Comparison of ENCODE assay signal across 21 cellular contexts in the genomic region with DNA sequence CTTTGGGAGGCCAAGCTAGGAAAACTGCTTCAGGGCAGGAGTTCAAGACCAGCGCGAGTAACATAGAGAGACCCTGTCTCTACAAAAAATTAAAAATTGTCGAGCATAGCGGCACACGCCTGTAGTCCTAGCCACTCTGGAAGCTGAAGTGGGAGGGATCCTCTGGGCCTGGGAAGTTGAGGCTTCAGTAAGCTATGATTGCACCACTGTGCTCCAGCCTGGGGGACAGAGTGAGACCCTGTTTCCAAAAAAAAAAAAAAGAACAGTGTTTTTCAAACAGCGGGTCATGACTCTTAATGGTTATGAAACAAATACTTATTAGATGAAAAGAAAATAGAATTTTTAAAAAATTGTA. TPM values are rescaled to one million over a fixed set of nuclear protein-coding genes. Genes with fewer than 3 reads are reported as not detected.
A peak's percentile ranks its signal among the peaks of the same experiment; 100 is the strongest.
DNase-seq lines count a peak whose midpoint lies in the region; ATAC-seq, FAIRE-seq and TF ChIP-seq lines count a peak whose summit lies in the region.
"Had no signal": no experiment of that assay in that cellular context is flagged by ENCODE, and none has a peak within 500 bp of the region (broad histone marks: within the 10 kb centered on the region; RNA-seq: fewer than 3 reads in every experiment).

No MANE protein-coding gene starts in this region.

- H3K4me3 Mint-ChIP-seq in Calu3 (ENCODE audit: low read depth, unreplicated experiment) = peak overlapping the region; percentile 72
- H3K4me3 Mint-ChIP-seq in nephron = no peak overlapping the region

- BruUV-seq in Calu3 (replicated peaks; lab: Mats Ljungman, UMichigan) (no TSS peak), K562 (replicated peaks; lab: Mats Ljungman, UMichigan) (no TSS peak)

- in situ Hi-C loops in K562 (cut with MboI) = no loop called here
- in situ Hi-C loops in G401 (cut with HindIII; ENCODE audit: low sequenced_read_pairs) = no loop called here

- H3K36me3 ChIP-seq in BLaER1 treated with 17β-estradiol and CSF1 and Interleukin-3, amounts not matched to agents 10 nM and 100 nM = peaks cover 0 to 8% (median 0%) of the 10 kb centered on the region in 11 experiments; a peak in 4 of 22 replicates
- H3K36me3 ChIP-seq in K562 (ENCODE audit: control insufficient read depth, insufficient read depth, low read length) = peaks cover 3% of the 10 kb centered on the region; the same call in 2 of the 3 replicates
- no peaks in the 10 kb centered on the region; the same call in 1 of the 2 replicates for H3K36me3 ChIP-seq in BE2C
- no peaks in the 10 kb centered on the region for H3K36me3 ChIP-seq in upper lobe of right lung
- H3K36me3 ChIP-seq: neutrophil, vagina had no signal

- H3K36me3 Mint-ChIP-seq in Calu3 (ENCODE audit: insufficient read depth, unreplicated experiment) (peaks cover 37% of the 10 kb centered on the region), nephron (ENCODE audit: low read depth) (peaks cover 4% of the 10 kb centered on the region)

- H2AFZ ChIP-seq in K562 (ENCODE audit: low read depth, low read length) = peak overlapping the region; percentile 53; the same call in 1 of the 2 replicates

- POLR2A ChIA-PET in K562 (lab: Yijun Ruan, JAX) = interaction anchor here (0.7 to 2.7 kb wide), 10 partner anchors 11 to 66 kb away, joined by 3 to 16 read pairs (median 4); no protein-coding TSS in a partner anchor

- TF ChIP-seq EP300 in K562 (IDR thresholded peaks at IDR 0.05; ENCODE audit: low read length) = no peak

- H3K27ac Mint-ChIP-seq in Calu3 (ENCODE audit: unreplicated experiment) (no peak overlapping the region), nephron (peak overlapping the region; percentile 76 to 82 (median 80))

- DNase-seq in Calu3 (no peak), K562 (ENCODE audit: extremely low read depth in 1 of 4, low spot score in 3 of 4) (no peak), G401 (ENCODE audit: low spot score) (no peak), BE2C (no peak), NCI-H2029 (lab: John Stamatoyannopoulos, UW) (no peak), upper lobe of right lung (no peak)
- DNase-seq: foreskin keratinocyte; IMR-90; NCI-H1048; NK-92 treated with Interleukin-12 subunit alpha and Interleukin-12 subunit beta, amount 100 ng/mL, for 24 hours; right cardiac atrium; stimulated activated CD4-positive, alpha-beta T cell treated with anti-CD3 and anti-CD28 coated beads, Interleukin-2, amount 100 ng/mL, for 48 hours; stimulated activated CD8-positive, alpha-beta memory T cell treated with anti-CD3 and anti-CD28 coated beads, Interleukin-4, amount 100 ng/mL, for 48 hours; T1000 had no signal

- peaks cover 29% of the 10 kb centered on the region for H3K79me2 ChIP-seq in K562 (ENCODE audit: control insufficient read depth, insufficient read depth, low read length)

- H3K9me3 ChIP-seq in BLaER1 treated with 17β-estradiol and CSF1 and Interleukin-3, amounts not matched to agents 10 nM and 100 nM (replicated peaks in 1 of 11) = no peaks in the 10 kb centered on the region
- H3K9me3 ChIP-seq in K562 (replicated peaks; ENCODE audit: control insufficient read depth, insufficient read depth, low read depth, low read length) = no peaks in the 10 kb centered on the region
- no peaks in the 10 kb centered on the region for H3K9me3 ChIP-seq in BE2C
- H3K9me3 ChIP-seq in upper lobe of right lung = no peaks in the 10 kb centered on the region
- H3K9me3 ChIP-seq: neutrophil, vagina had no signal

- peaks cover 40 to 73% (median 65%) of the 10 kb centered on the region in 10 experiments for H3K4me1 ChIP-seq in BLaER1 treated with 17β-estradiol and CSF1 and Interleukin-3, amounts not matched to agents 10 nM and 100 nM
- H3K4me1 ChIP-seq in K562 (replicated peaks in 1 of 2; ENCODE audit: control insufficient read depth in 2 of 2, insufficient read depth in 2 of 2, low read length in 2 of 2) (peaks cover 46 to 67% of the 10 kb centered on the region in 2 experiments), BE2C (0 out of 2 replicates have a peak, but pooled peaks cover 2% of the 10 kb centered on the region), upper lobe of right lung (peaks cover 22% of the 10 kb centered on the region)
- H3K4me1 ChIP-seq: foreskin keratinocyte had no signal

- peaks cover 1 to 27% (median 14%) of the 10 kb centered on the region in 11 experiments; a peak in 16 of 22 replicates for H4K20me1 ChIP-seq in BLaER1 treated with 17β-estradiol and CSF1 and Interleukin-3, amounts not matched to agents 10 nM and 100 nM
- H4K20me1 ChIP-seq in K562 (replicated peaks; ENCODE audit: control insufficient read depth, insufficient read depth, low read length) = 0 out of 2 replicates have a peak, but pooled peaks cover 3% of the 10 kb centered on the region

- intact Hi-C loops in Calu3 (cut with micrococcal nuclease; ENCODE audit: unreplicated experiment) (no loop called here), K562 (cut with micrococcal nuclease) (loop anchor here (5.0 kb wide), 1 partner anchor 37 kb away; no protein-coding TSS in a partner anchor), upper lobe of right lung (cut with DNase I) (no loop called here)

- TF ChIP-seq CTCF in Calu3 (IDR thresholded peaks at IDR 0.05; ENCODE audit: unreplicated experiment) (no peak), K562 (IDR thresholded peaks at IDR 0.05 in 2 of 3, conservative IDR thresholded peaks at IDR 0.05 in 1 of 3; ENCODE audit: insufficient read depth in 2 of 3, low read depth in 1 of 3, low read length in 3 of 3) (no peak), nephron (IDR thresholded peaks at IDR 0.05; ENCODE audit: unreplicated experiment in 3 of 3) (no peak), BE2C (IDR thresholded peaks at IDR 0.05; ENCODE audit: low read depth, low read length) (no peak), upper lobe of right lung (IDR thresholded peaks at IDR 0.05) (no peak)

- TF ChIP-seq POLR2A in K562 (conservative IDR thresholded peaks at IDR 0.05) = no peak

- no peaks in the 10 kb centered on the region for H3K27me3 ChIP-seq in BLaER1 treated with 17β-estradiol and CSF1 and Interleukin-3, amounts not matched to agents 10 nM and 100 nM
- H3K27me3 ChIP-seq in K562 (ENCODE audit: control insufficient read depth in 2 of 2, insufficient read depth in 2 of 2, low read length in 2 of 2) (no peaks in the 10 kb centered on the region), BE2C (no peaks in the 10 kb centered on the region), upper lobe of right lung (no peaks in the 10 kb centered on the region)
- H3K27me3 ChIP-seq: foreskin keratinocyte, neutrophil, vagina had no signal

- H3K9me3 Mint-ChIP-seq in Calu3 (ENCODE audit: low read depth, unreplicated experiment) = no peaks in the 10 kb centered on the region
- H3K9me3 Mint-ChIP-seq in nephron = no peaks in the 10 kb centered on the region

- peaks cover 4% of the 10 kb centered on the region for H3K9me1 ChIP-seq in K562 (ENCODE audit: control insufficient read depth, insufficient read depth, low read length)

- no peak for TF ChIP-seq RAD21 in K562 (CRISPR knock-in tag; conservative IDR thresholded peaks at IDR 0.05 in 1 of 2, IDR thresholded peaks at IDR 0.05 in 1 of 2)

- FAIRE-seq in K562 (lab: Jason Lieb, UNC) = no peak
- FAIRE-seq: bronchial epithelial cell, H54 had no signal

- CTCF ChIA-PET in Calu3 (lab: Charles Lee) (no interaction called here), K562 (lab: Yijun Ruan, JAX; ENCODE audit: low intra/inter-chr PET ratio) (no interaction called here)

- H3K4me1 Mint-ChIP-seq in Calu3 (ENCODE audit: low read depth, unreplicated experiment) (peaks cover 9% of the 10 kb centered on the region), nephron (peaks cover 28% of the 10 kb centered on the region)

- WGBS in K562 (ENCODE audit: insufficient coverage, low coverage, missing lambda C conversion rate) = 23% methylated on average over 6 of the region's 6 CpGs

- no peak overlapping the region for H3K4me3 ChIP-seq in BLaER1 treated with 17β-estradiol and CSF1 and Interleukin-3, amounts not matched to agents 10 nM and 100 nM
- no peak overlapping the region for H3K4me3 ChIP-seq in K562
- H3K4me3 ChIP-seq in BE2C (ENCODE audit: low read depth, low read length) = no peak overlapping the region
- H3K4me3 ChIP-seq in upper lobe of right lung = no peak overlapping the region
- H3K4me3 ChIP-seq: vagina had no signal

- no peak overlapping the region for H3K9ac ChIP-seq in BLaER1 treated with 17β-estradiol and CSF1 and Interleukin-3, amounts not matched to agents 10 nM and 100 nM
- peak overlapping the region; percentile 41 to 87; a peak in 3 of 4 replicates for H3K9ac ChIP-seq in K562 (ENCODE audit: insufficient read depth in 1 of 2, low read depth in 2 of 2, low read length in 2 of 2)

- H3K27ac ChIP-seq in BLaER1 treated with 17β-estradiol and CSF1 and Interleukin-3, amounts not matched to agents 10 nM and 100 nM = no peak overlapping the region
- H3K27ac ChIP-seq in K562 (ENCODE audit: extremely low read depth, low read depth, low read length) (peak overlapping the region; percentile 94), upper lobe of right lung (no peak overlapping the region)
- H3K27ac ChIP-seq: foreskin keratinocyte, neutrophil, vagina had no signal

- H3K4me2 ChIP-seq in BLaER1 treated with 17β-estradiol and CSF1 and Interleukin-3, amounts not matched to agents 10 nM and 100 nM = peak overlapping the region in 7 of 11 experiments; percentile 25 to 96 (median 87); a peak in 10 of 22 replicates
- peak overlapping the region; percentile 88; the same call in 1 of the 2 replicates for H3K4me2 ChIP-seq in K562 (ENCODE audit: insufficient read depth, low read length)

- ATAC-seq in K562 (0 out of 3 replicates have a peak, but pooled peaks have one; percentile 1), upper lobe of right lung (no peak)
- ATAC-seq: foreskin keratinocyte, right cardiac atrium had no signal

- H3K27me3 Mint-ChIP-seq in Calu3 (ENCODE audit: unreplicated experiment) = no peaks in the 10 kb centered on the region
- H3K27me3 Mint-ChIP-seq in nephron (ENCODE audit: low read depth) = peaks cover 4% of the 10 kb centered on the region
- H3K27me3 Mint-ChIP-seq: B cell had no signal

RNA-seq across cellular contexts. Expression of gene CYTH1, which starts 2.3 kb away (rescaled TPM):
- total RNA-seq in Calu3 (2022) (30.3 and 40.5 TPM in 2 replicates), K562 (2014; rRNA removed) (15.0 and 15.1 TPM in 2 replicates), K562 (2014; rRNA removed; fragmentation: Illumina TruSeq; extraction: Trizol) (16.8 and 18.3 TPM in 2 replicates), K562 (2015; rRNA removed; fragmentation: Illumina TruSeq; extraction: Trizol) (19.6 and 21.2 TPM in 2 replicates), K562 (2021) (24.4 and 27.7 TPM in 2 replicates), upper lobe of right lung (103 TPM)
- total RNA-seq in K562 (2011; cell fraction: chromatin; rRNA removed; ENCODE audit: low replicate concordance) = 59.2 and 70.8 TPM in 2 replicates
- total RNA-seq in K562 (2011; cell fraction: nucleolus; rRNA removed) = 27.7 and 37.1 TPM in 2 replicates
- total RNA-seq in K562 (2011; cell fraction: nucleoplasm; rRNA removed) = 34.9 and 43.7 TPM in 2 replicates
- polyA plus RNA-seq in K562 (2011; rRNA removed) (16.1 and 16.5 TPM in 2 replicates), K562 (2014; fragmentation: Illumina TruSeq; extraction: Trizol) (20.5 and 24.1 TPM in 2 replicates), K562 (2014; fragmentation: Nextera tagmentation; extraction: Ambion mirVana) (under 1 TPM; 0.52 to 0.70 TPM), K562 (2014; rRNA removed) (25.1 and 25.4 TPM in 2 replicates)
- polyA plus RNA-seq in K562 (2011; cell fraction: cytosol; rRNA removed) = 14.2 and 14.9 TPM in 2 replicates
- polyA plus RNA-seq in K562 (2011; cell fraction: nucleus; rRNA removed) = 71.2 and 83.3 TPM in 2 replicates
- 17.4 and 27.1 TPM in 2 replicates for polyA plus RNA-seq in K562 (2012)
- polyA minus RNA-seq in K562 (2011; rRNA and poly(A)+ RNA removed) = 12.2 and 12.3 TPM in 2 replicates
- polyA minus RNA-seq in K562 (2011; cell fraction: cytosol; rRNA and poly(A)+ RNA removed) = 6.5 and 8.0 TPM in 2 replicates
- 12.8 and 20.0 TPM in 2 replicates for polyA minus RNA-seq in K562 (2011; cell fraction: nucleus; rRNA and poly(A)+ RNA removed)
- 21.7 and 28.1 TPM in 2 replicates for total RNA-seq in G401 (2014; rRNA removed; shearing (Covaris generic))
- polyA plus RNA-seq in BE2C (2012; ENCODE audit: insufficient read depth, insufficient read length, low read depth) = 51.1 TPM

RNA-seq across cellular contexts. Expression of gene USP36, which starts 56.2 kb away (rescaled TPM):
- total RNA-seq in Calu3 (2022) (79.5 and 84.3 TPM in 2 replicates), K562 (2014; rRNA removed) (15.1 and 18.3 TPM in 2 replicates), K562 (2014; rRNA removed; fragmentation: Illumina TruSeq; extraction: Trizol) (23.7 and 29.8 TPM in 2 replicates), K562 (2015; rRNA removed; fragmentation: Illumina TruSeq; extraction: Trizol) (18.5 and 20.8 TPM in 2 replicates), K562 (2021) (66.8 and 72.8 TPM in 2 replicates), upper lobe of right lung (69.6 TPM)
- total RNA-seq in K562 (2011; cell fraction: chromatin; rRNA removed; ENCODE audit: low replicate concordance) = 148 and 235 TPM in 2 replicates
- total RNA-seq in K562 (2011; cell fraction: nucleolus; rRNA removed) = 81.9 and 95.5 TPM in 2 replicates
- total RNA-seq in K562 (2011; cell fraction: nucleoplasm; rRNA removed) = 95.0 and 103 TPM in 2 replicates
- polyA plus RNA-seq in K562 (2011; rRNA removed) (22.5 and 34.0 TPM in 2 replicates), K562 (2014; fragmentation: Illumina TruSeq; extraction: Trizol) (45.9 and 47.4 TPM in 2 replicates), K562 (2014; fragmentation: Nextera tagmentation; extraction: Ambion mirVana) (1 to 10 TPM; 6.4 to 8.5 TPM), K562 (2014; rRNA removed) (31.7 and 33.9 TPM in 2 replicates)
- 21.9 and 24.7 TPM in 2 replicates for polyA plus RNA-seq in K562 (2011; cell fraction: cytosol; rRNA removed)
- polyA plus RNA-seq in K562 (2011; cell fraction: nucleus; rRNA removed) = 99.8 and 123 TPM in 2 replicates
- 45.4 and 46.5 TPM in 2 replicates for polyA plus RNA-seq in K562 (2012)
- polyA minus RNA-seq in K562 (2011; rRNA and poly(A)+ RNA removed) = 34.2 and 37.2 TPM in 2 replicates
- 21.8 and 26.1 TPM in 2 replicates for polyA minus RNA-seq in K562 (2011; cell fraction: cytosol; rRNA and poly(A)+ RNA removed)
- polyA minus RNA-seq in K562 (2011; cell fraction: nucleus; rRNA and poly(A)+ RNA removed) = 26.8 and 40.4 TPM in 2 replicates
- 10.1 and 10.4 TPM in 2 replicates for total RNA-seq in G401 (2014; rRNA removed; shearing (Covaris generic))
- 110 TPM for polyA plus RNA-seq in BE2C (2012; ENCODE audit: insufficient read depth, insufficient read length, low read depth)

Comparison
In these comparisons a context has a peak if more than half of its experiments do, and no peak if none do; other contexts are left out.
1. H3K9ac ChIP-seq: peak in K562 (2 of 2); none in BLaER1 treated with 17β-estradiol and CSF1 and Interleukin-3, amounts not matched to agents 10 nM and 100 nM (0 of 11).